Comparison of ENCODE assay signal across 8 cellular contexts in the genomic region with DNA sequence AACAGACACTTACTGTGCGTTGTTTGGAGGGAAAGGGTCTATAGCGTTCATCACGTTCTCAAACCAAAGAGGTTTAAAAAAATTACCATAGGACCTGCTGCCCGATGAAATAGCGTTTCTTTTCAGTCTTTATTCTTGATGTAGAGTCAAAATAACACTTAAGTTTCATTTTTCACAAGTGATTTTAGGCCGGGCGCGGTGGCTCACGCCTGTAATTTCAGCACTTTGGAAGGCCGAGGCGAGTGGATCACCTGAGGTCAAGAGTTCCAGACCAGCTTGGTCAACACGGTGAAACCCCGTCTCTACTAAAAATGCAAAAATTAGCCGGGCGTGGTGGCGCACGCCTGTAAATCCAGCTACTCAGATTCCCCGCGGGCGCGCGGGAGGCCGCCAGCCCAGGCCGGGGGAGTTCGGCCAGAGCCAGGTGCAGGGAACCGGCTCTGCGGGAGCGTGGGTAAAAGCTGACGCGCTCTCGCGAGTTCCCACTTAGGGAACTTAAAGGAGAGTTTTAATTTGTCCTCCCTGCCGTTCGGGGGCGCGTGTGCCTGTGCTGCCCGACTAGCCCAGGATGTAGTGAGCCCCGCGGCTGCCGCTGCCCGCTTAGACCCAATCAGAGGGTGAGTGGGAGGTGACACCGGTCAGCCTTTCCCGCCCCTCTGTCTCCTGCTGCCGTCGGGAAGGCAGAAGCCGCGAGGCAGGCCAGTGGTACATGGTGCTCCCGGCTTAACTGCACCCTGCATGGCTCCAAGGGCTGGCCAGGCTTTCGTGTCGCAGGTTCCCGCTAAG. TPM values are rescaled to one million over a fixed set of nuclear protein-coding genes. Genes with fewer than 3 reads are reported as not detected.
DNase-seq lines count a peak whose midpoint lies in the region; ATAC-seq, FAIRE-seq and TF ChIP-seq lines count a peak whose summit lies in the region.

No MANE protein-coding gene starts in this region.

- peaks cover 0 to 9% (median 3%) of the 10 kb centered on the region in 4 donors for H3K4me1 ChIP-seq in right lobe of liver

- FAIRE-seq in GM19239 (lab: Jason Lieb, UNC): peak; percentile 72
- no peak for FAIRE-seq in H54 (lab: Jason Lieb, UNC)

- peak; percentile 22 for DNase-seq in AG09319 (ENCODE audit: extremely low read depth, low read depth)
- DNase-seq in GM19239 (ENCODE audit: insufficient read length, low spot score): peak; percentile 65
- peak; percentile 69 for DNase-seq in activated CD4-positive, alpha-beta T cell treated with anti-CD3 and anti-CD28 coated beads for 48 hours
- peak; percentile 90 for DNase-seq in coronary artery (ENCODE audit: low spot score)
- peak; percentile 75 to 86 (median 79) for DNase-seq in right lobe of liver
- DNase-seq in stimulated activated CD4-positive, alpha-beta T cell treated with anti-CD3 and anti-CD28 coated beads, Interleukin-2, amount 100 ng/mL, for 48 hours: peak; percentile 39 to 57
- no peak for DNase-seq in H54 (ENCODE audit: insufficient read length, low spot score)

- H3K36me3 ChIP-seq in right lobe of liver: no peaks in the 10 kb centered on the region

- peak; percentile 19 for TF ChIP-seq POLR2A in right lobe of liver (IDR thresholded peaks at IDR 0.05)
- TF ChIP-seq POLR2A in H54 (IDR thresholded peaks at IDR 0.05; ENCODE audit: low read depth, low read length): no peak

- TF ChIP-seq CTCF in AG09319 (IDR thresholded peaks at IDR 0.05; ENCODE audit: low read depth, low read length) (peak; percentile 4), coronary artery (IDR thresholded peaks at IDR 0.05) (no peak), right lobe of liver (IDR thresholded peaks at IDR 0.05) (peak in 1 of 4 donors; percentile 38)

- intact Hi-C loops in right lobe of liver (cut with DNase I): no loop called here

- no peaks in the 10 kb centered on the region for H3K9me3 ChIP-seq in right lobe of liver

- no peaks in the 10 kb centered on the region for H3K27me3 ChIP-seq in right lobe of liver

- H3K4me3 ChIP-seq in coronary artery: peak overlapping the region; percentile 75
- H3K4me3 ChIP-seq in right lobe of liver: peak overlapping the region; percentile 70 to 89 (median 75)

- H3K27ac ChIP-seq in coronary artery (peak overlapping the region; percentile 81 to 89), right lobe of liver (peak overlapping the region in 2 of 3 donors; percentile 66 to 78)

- 10% methylated on average over 18 of the region's 51 CpGs for WGBS in right lobe of liver (ENCODE audit: insufficient coverage, low coverage, low lambda C conversion rate, missing lambda C conversion rate)

- ATAC-seq in HG03469 (IDR thresholded peaks at IDR 0.05; ENCODE audit: unreplicated experiment) (peak; percentile 63), right lobe of liver (peak; percentile 69 to 86 (median 82))

RNA-seq across cellular contexts. Expression of a gene that starts 35.8 kb away (rescaled TPM):
- total RNA-seq in right lobe of liver: 1 to 10 TPM; 4.5 to 7.1 (median 6.2) TPM
